In genomic region chr19:2114218-2114617, GRCh38 we compare ENCODE assay signal across 19 cellular contexts.
"Had no signal": no experiment of that assay in that cellular context is flagged by ENCODE, and none has a peak within 500 bp of the region (broad histone marks: within the 10 kb centered on the region; RNA-seq: fewer than 3 reads in every experiment).

No MANE protein-coding gene starts in this region.

- DNase-seq: activated CD4-positive, alpha-beta memory T cell treated with anti-CD3 and anti-CD28 coated beads for 36 hours; activated gamma-delta T cell; cortex of kidney; endodermal cell; left colon; mesendoderm; naive thymus-derived CD8-positive, alpha-beta T cell; spleen; stimulated activated CD4-positive, alpha-beta T cell treated with anti-CD3 and anti-CD28 coated beads, Interleukin-4, amount 100 ng/mL, for 24 hours; stimulated activated naive CD8-positive, alpha-beta T cell treated with anti-CD3 and anti-CD28 coated beads, Interleukin-15, amount 100 ng/mL, for 72 hours had no signal

- H3K4me3 ChIP-seq: gastroesophageal sphincter, heart right ventricle, prostate gland, spleen, tibial artery had no signal

- H3K4me3 Mint-ChIP-seq: activated CD4-positive, alpha-beta memory T cell treated with anti-CD3 and anti-CD28 coated beads for 36 hours; endodermal cell; naive thymus-derived CD8-positive, alpha-beta T cell; stimulated activated naive CD8-positive, alpha-beta T cell treated with anti-CD3 and anti-CD28 coated beads, Interleukin-15, amount 100 ng/mL, for 72 hours; WTC11 had no signal

- H3K9me3 Mint-ChIP-seq: activated CD4-positive, alpha-beta memory T cell treated with anti-CD3 and anti-CD28 coated beads for 36 hours; activated naive CD4-positive, alpha-beta T cell treated with anti-CD3 and anti-CD28 coated beads, Interleukin-2, amount 50 U/mL, for 72 hours; endodermal cell; naive thymus-derived CD8-positive, alpha-beta T cell; stimulated activated naive CD8-positive, alpha-beta T cell treated with anti-CD3 and anti-CD28 coated beads, Interleukin-15, amount 100 ng/mL, for 72 hours; WTC11 had no signal

- ATAC-seq: activated naive CD4-positive, alpha-beta T cell treated with anti-CD3 and anti-CD28 coated beads, Interleukin-2, amount 50 U/mL, for 72 hours; gastroesophageal sphincter; heart right ventricle; left colon; naive thymus-derived CD8-positive, alpha-beta T cell; SK-N-SH treated with all-trans-retinoic acid at 6 μM for 48 hours; stimulated activated naive CD8-positive, alpha-beta T cell treated with anti-CD3 and anti-CD28 coated beads, Interleukin-15, amount 100 ng/mL, for 72 hours; WTC11 had no signal

- H3K27ac ChIP-seq: epithelial cell of prostate, gastroesophageal sphincter, heart right ventricle, prostate gland, spleen, tibial artery had no signal

- H3K27me3 Mint-ChIP-seq: activated CD4-positive, alpha-beta memory T cell treated with anti-CD3 and anti-CD28 coated beads for 36 hours; naive thymus-derived CD8-positive, alpha-beta T cell; stimulated activated naive CD8-positive, alpha-beta T cell treated with anti-CD3 and anti-CD28 coated beads, Interleukin-15, amount 100 ng/mL, for 72 hours had no signal

- FAIRE-seq: keratinocyte had no signal

- H3K27me3 ChIP-seq: gastroesophageal sphincter, heart right ventricle, spleen, tibial artery had no signal

- H3K27ac Mint-ChIP-seq: activated CD4-positive, alpha-beta memory T cell treated with anti-CD3 and anti-CD28 coated beads for 36 hours; endodermal cell; WTC11 had no signal

- H3K4me1 ChIP-seq: gastroesophageal sphincter, prostate gland, tibial artery had no signal

- H3K9me3 ChIP-seq: gastroesophageal sphincter, heart right ventricle, prostate gland, spleen, tibial artery had no signal

- H3K4me1 Mint-ChIP-seq: endodermal cell, WTC11 had no signal
